3 cellular contexts compared by ENCODE assay signal in genomic region chr17:59510611-59511010, GRCh38.
TF ChIP-seq lines count a peak whose summit lies in the region.

No MANE protein-coding gene starts in this region.

TF ChIP-seq in HEK293, 187 proteins besides CTCF, POLR2A, EP300 and RAD21:
- TF ChIP-seq ZSCAN16 (tag by site-specific recombination; IDR thresholded peaks at IDR 0.05) (no peak), ZNF366 (tag by site-specific recombination; conservative IDR thresholded peaks at IDR 0.05) (0 out of 2 replicates have a peak, but pooled peaks have one; percentile 25), PRDM1 (tag by site-specific recombination; IDR thresholded peaks at IDR 0.05) (0 out of 2 replicates have a peak, but pooled peaks have one; percentile 47)

TF ChIP-seq in SK-N-SH, 30 proteins besides CTCF, POLR2A, EP300 and RAD21:
- no peak for TF ChIP-seq JUND (IDR thresholded peaks at IDR 0.05)
- no peak for TF ChIP-seq SMC3 (IDR thresholded peaks at IDR 0.05; ENCODE audit: low read depth, low read length)
- no peak for TF ChIP-seq PBX3 (IDR thresholded peaks at IDR 0.05)
- no peak for TF ChIP-seq ELF1 (IDR thresholded peaks at IDR 0.05)
- no peak for TF ChIP-seq FOXJ3 (CRISPR knock-in tag; IDR thresholded peaks at IDR 0.05)
- TF ChIP-seq MXI1 (IDR thresholded peaks at IDR 0.05; ENCODE audit: low read depth, low read length), result no peak
- TF ChIP-seq REST (IDR thresholded peaks at IDR 0.05; ENCODE audit: low read depth, low read length), result no peak
- TF ChIP-seq POLR2AphosphoS5 (IDR thresholded peaks at IDR 0.05; ENCODE audit: low read depth, low read length), result no peak
- TF ChIP-seq CHD2 (IDR thresholded peaks at IDR 0.05; ENCODE audit: low read length, partially characterized antibody), result no peak
- no peak for TF ChIP-seq USF2 (IDR thresholded peaks at IDR 0.05; ENCODE audit: borderline replicate concordance, low read depth, low read length)
- TF ChIP-seq NFIC (IDR thresholded peaks at IDR 0.05; ENCODE audit: borderline replicate concordance), result no peak
TF ChIP-seq in SK-N-SH: peak in this region for 0.

TF ChIP-seq in H1, 55 proteins besides CTCF, POLR2A, EP300 and RAD21:
- TF ChIP-seq CEBPB (IDR thresholded peaks at IDR 0.05; ENCODE audit: low read depth, low read length), result no peak
- TF ChIP-seq TAF7 (optimal IDR thresholded peaks at IDR 0.05; ENCODE audit: borderline replicate concordance, low read depth, low read length), result no peak
- TF ChIP-seq CREB1 (IDR thresholded peaks at IDR 0.05), result no peak
- no peak for TF ChIP-seq FOSL1 (IDR thresholded peaks at IDR 0.05; ENCODE audit: insufficient read depth, low read depth, low read length)
- no peak for TF ChIP-seq CHD7 (IDR thresholded peaks at IDR 0.05; ENCODE audit: insufficient replicate concordance, low read length)
- no peak for TF ChIP-seq MAFK (IDR thresholded peaks at IDR 0.05; ENCODE audit: low read depth, low read length)
- no peak for TF ChIP-seq EZH2 (IDR thresholded peaks at IDR 0.05; ENCODE audit: low read depth, low read length, severe bottlenecking)
TF ChIP-seq in H1: peak in this region for 0.
